Comparison of ENCODE assay signal across 1 cellular context in the genomic region with DNA sequence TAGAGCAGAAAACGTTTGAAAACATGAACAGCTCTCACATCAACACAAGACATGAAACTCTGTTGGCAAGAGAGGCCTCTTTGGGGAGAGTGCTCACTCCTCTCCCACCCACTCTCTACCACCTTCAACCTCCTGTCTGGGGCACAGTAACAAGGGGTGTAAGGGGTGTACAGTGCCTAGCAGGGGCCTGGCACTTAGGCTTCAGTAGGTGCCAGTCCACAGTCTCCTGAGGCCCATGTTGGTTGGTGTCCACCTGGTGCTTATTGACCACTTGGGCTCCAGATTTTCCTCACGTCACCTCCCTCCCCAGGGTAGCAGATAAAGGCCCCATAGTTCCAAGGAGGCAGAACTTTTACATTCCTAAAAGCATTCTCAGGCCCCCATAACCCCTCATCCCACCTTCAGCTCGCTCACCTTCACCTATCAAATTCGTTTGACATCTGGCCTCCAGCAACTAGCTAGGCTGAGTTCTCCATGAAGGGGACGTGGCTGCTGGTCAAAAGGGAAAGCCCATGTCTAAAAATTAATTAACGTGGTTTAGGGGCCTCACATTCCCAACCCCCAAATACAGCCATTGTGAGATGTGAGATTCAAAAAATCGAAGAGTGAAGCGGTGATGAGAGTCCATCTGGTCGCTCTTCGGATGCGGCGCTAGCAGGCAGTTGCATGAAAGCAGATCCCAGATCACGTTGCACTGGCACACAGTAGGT.
TF ChIP-seq lines count a peak whose summit lies in the region.

No MANE protein-coding gene starts in this region.

TF ChIP-seq in GM23338, 12 proteins besides CTCF, POLR2A, EP300 and RAD21 (continued from another document):
- TF ChIP-seq, protein P1, sequence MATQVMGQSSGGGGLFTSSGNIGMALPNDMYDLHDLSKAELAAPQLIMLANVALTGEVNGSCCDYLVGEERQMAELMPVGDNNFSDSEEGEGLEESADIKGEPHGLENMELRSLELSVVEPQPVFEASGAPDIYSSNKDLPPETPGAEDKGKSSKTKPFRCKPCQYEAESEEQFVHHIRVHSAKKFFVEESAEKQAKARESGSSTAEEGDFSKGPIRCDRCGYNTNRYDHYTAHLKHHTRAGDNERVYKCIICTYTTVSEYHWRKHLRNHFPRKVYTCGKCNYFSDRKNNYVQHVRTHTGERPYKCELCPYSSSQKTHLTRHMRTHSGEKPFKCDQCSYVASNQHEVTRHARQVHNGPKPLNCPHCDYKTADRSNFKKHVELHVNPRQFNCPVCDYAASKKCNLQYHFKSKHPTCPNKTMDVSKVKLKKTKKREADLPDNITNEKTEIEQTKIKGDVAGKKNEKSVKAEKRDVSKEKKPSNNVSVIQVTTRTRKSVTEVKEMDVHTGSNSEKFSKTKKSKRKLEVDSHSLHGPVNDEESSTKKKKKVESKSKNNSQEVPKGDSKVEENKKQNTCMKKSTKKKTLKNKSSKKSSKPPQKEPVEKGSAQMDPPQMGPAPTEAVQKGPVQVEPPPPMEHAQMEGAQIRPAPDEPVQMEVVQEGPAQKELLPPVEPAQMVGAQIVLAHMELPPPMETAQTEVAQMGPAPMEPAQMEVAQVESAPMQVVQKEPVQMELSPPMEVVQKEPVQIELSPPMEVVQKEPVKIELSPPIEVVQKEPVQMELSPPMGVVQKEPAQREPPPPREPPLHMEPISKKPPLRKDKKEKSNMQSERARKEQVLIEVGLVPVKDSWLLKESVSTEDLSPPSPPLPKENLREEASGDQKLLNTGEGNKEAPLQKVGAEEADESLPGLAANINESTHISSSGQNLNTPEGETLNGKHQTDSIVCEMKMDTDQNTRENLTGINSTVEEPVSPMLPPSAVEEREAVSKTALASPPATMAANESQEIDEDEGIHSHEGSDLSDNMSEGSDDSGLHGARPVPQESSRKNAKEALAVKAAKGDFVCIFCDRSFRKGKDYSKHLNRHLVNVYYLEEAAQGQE (IDR thresholded peaks at IDR 0.05; ENCODE audit: unreplicated experiment), result no peak
- TF ChIP-seq NANOG (IDR thresholded peaks at IDR 0.05; ENCODE audit: borderline replicate concordance) (no peak), CREB1 (CRISPR knock-in tag; IDR thresholded peaks at IDR 0.05; ENCODE audit: low read depth) (no peak), ZNF331 (CRISPR knock-in tag; IDR thresholded peaks at IDR 0.05; ENCODE audit: low read depth) (no peak), STAT1 (IDR thresholded peaks at IDR 0.05; ENCODE audit: unreplicated experiment) (no peak), POLR2AphosphoS5 (IDR thresholded peaks at IDR 0.05; ENCODE audit: low read depth) (no peak), JUNB (IDR thresholded peaks at IDR 0.05; ENCODE audit: unreplicated experiment) (no peak)
- TF ChIP-seq, protein P2, sequence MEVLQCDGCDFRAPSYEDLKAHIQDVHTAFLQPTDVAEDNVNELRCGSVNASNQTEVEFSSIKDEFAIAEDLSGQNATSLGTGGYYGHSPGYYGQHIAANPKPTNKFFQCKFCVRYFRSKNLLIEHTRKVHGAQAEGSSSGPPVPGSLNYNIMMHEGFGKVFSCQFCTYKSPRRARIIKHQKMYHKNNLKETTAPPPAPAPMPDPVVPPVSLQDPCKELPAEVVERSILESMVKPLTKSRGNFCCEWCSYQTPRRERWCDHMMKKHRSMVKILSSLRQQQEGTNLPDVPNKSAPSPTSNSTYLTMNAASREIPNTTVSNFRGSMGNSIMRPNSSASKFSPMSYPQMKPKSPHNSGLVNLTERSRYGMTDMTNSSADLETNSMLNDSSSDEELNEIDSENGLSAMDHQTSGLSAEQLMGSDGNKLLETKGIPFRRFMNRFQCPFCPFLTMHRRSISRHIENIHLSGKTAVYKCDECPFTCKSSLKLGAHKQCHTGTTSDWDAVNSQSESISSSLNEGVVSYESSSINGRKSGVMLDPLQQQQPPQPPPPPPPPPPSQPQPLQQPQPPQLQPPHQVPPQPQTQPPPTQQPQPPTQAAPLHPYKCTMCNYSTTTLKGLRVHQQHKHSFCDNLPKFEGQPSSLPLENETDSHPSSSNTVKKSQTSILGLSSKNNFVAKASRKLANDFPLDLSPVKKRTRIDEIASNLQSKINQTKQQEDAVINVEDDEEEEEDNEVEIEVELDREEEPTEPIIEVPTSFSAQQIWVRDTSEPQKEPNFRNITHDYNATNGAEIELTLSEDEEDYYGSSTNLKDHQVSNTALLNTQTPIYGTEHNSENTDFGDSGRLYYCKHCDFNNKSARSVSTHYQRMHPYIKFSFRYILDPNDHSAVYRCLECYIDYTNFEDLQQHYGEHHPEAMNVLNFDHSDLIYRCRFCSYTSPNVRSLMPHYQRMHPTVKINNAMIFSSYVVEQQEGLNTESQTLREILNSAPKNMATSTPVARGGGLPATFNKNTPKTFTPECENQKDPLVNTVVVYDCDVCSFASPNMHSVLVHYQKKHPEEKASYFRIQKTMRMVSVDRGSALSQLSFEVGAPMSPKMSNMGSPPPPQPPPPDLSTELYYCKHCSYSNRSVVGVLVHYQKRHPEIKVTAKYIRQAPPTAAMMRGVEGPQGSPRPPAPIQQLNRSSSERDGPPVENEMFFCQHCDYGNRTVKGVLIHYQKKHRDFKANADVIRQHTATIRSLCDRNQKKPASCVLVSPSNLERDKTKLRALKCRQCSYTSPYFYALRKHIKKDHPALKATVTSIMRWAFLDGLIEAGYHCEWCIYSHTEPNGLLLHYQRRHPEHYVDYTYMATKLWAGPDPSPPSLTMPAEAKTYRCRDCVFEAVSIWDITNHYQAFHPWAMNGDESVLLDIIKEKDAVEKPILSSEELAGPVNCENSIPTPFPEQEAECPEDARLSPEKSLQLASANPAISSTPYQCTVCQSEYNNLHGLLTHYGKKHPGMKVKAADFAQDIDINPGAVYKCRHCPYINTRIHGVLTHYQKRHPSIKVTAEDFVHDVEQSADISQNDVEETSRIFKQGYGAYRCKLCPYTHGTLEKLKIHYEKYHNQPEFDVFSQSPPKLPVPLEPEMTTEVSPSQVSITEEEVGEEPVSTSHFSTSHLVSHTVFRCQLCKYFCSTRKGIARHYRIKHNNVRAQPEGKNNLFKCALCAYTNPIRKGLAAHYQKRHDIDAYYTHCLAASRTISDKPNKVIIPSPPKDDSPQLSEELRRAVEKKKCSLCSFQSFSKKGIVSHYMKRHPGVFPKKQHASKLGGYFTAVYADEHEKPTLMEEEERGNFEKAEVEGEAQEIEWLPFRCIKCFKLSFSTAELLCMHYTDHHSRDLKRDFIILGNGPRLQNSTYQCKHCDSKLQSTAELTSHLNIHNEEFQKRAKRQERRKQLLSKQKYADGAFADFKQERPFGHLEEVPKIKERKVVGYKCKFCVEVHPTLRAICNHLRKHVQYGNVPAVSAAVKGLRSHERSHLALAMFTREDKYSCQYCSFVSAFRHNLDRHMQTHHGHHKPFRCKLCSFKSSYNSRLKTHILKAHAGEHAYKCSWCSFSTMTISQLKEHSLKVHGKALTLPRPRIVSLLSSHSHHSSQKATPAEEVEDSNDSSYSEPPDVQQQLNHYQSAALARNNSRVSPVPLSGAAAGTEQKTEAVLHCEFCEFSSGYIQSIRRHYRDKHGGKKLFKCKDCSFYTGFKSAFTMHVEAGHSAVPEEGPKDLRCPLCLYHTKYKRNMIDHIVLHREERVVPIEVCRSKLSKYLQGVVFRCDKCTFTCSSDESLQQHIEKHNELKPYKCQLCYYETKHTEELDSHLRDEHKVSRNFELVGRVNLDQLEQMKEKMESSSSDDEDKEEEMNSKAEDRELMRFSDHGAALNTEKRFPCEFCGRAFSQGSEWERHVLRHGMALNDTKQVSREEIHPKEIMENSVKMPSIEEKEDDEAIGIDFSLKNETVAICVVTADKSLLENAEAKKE (CRISPR knock-in tag; IDR thresholded peaks at IDR 0.05), result no peak
